In the genomic region with DNA sequence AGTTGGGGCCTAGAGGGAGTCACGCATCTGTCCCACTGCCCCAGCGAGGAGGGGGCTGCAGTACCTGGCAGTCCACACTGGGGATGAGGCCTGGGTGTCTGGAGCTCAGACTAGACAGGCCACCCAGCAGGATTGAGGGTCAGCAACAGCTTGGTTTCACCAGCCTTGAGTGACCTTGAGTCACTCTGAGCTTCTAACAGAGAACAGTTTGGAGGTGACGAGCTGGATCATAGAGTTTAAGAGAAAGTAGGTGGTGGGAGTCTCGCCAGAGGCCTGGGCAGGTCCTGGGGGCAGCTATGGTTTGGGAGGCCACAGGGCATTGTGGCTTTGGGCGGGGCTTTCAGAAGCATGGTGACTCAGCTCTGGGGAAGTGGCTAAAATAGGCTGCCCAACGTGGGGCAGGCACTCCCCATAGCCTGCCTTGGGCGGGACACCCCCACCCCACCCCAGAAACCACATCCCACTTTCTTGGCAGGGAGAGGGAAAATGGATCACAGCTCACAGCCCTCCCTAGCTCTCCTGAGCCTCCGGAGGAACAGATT, we compare ENCODE assay signal across 8 cellular contexts. TPM values are rescaled to one million over a fixed set of nuclear protein-coding genes. Genes with fewer than 3 reads are reported as not detected.
DNase-seq lines count a peak whose midpoint lies in the region; ATAC-seq and TF ChIP-seq lines count a peak whose summit lies in the region.

No MANE protein-coding gene starts in this region.

- H3K27ac ChIP-seq in hepatocyte (peak overlapping the region; percentile 74), stomach smooth muscle (ENCODE audit: low read length) (peak overlapping the region; percentile 89)

- no peak for TF ChIP-seq CTCF in hepatocyte (IDR thresholded peaks at IDR 0.05; ENCODE audit: poor library complexity)

- peaks cover 100% of the 10 kb centered on the region for H3K79me2 ChIP-seq in hepatocyte

- H3K9me2 ChIP-seq in hepatocyte (replicated peaks; ENCODE audit: insufficient read depth), result no peaks in the 10 kb centered on the region

- WGBS in hepatocyte (ENCODE audit: low lambda C conversion rate, missing lambda C conversion rate), result 74% methylated on average over 8 of the region's 8 CpGs

- H3K9me3 ChIP-seq in adipocyte (ENCODE audit: control insufficient read depth, low read length) (no peaks in the 10 kb centered on the region), hepatocyte (ENCODE audit: low read depth) (no peaks in the 10 kb centered on the region), stomach smooth muscle (ENCODE audit: control insufficient read depth in 2 of 2, low read length in 2 of 2) (no peaks in the 10 kb centered on the region)

- ATAC-seq in GM21447 (IDR thresholded peaks at IDR 0.05; ENCODE audit: unreplicated experiment) (peak; percentile 94), HG03575 (IDR thresholded peaks at IDR 0.05; ENCODE audit: extremely low read depth, insufficient number of reproducible peaks, low FRiP score, unreplicated experiment) (peak; percentile 59)

- H3K4me1 ChIP-seq in adipocyte (ENCODE audit: control insufficient read depth, insufficient read depth, low read length) (peaks cover 80% of the 10 kb centered on the region), hepatocyte (ENCODE audit: insufficient read depth) (peaks cover 54% of the 10 kb centered on the region), stomach smooth muscle (ENCODE audit: control insufficient read depth, insufficient read depth, low read length) (peaks cover 79% of the 10 kb centered on the region)

- H3K4me3 ChIP-seq in adipocyte (ENCODE audit: low read length) (peak overlapping the region; percentile 57), hepatocyte (no peak overlapping the region), stomach smooth muscle (ENCODE audit: low read length in 2 of 2) (peak overlapping the region; percentile 2 to 52)

- peaks cover 99% of the 10 kb centered on the region for H4K20me1 ChIP-seq in hepatocyte (ENCODE audit: insufficient read depth, poor library complexity, severe bottlenecking)

- H3K36me3 ChIP-seq in adipocyte (ENCODE audit: control insufficient read depth, insufficient read depth, low read length, severe bottlenecking) (peaks cover 2% of the 10 kb centered on the region), hepatocyte (replicated peaks; ENCODE audit: insufficient read depth, low read depth) (no peaks in the 10 kb centered on the region), stomach smooth muscle (ENCODE audit: control insufficient read depth in 2 of 2, insufficient read depth in 2 of 2, low read length in 2 of 2) (peaks cover under 1 to 2% of the 10 kb centered on the region in 2 donors)

- H2AFZ ChIP-seq in hepatocyte, result no peak overlapping the region

- DNase-seq in ELR (ENCODE audit: low read depth), result peak; percentile 99
- peak; percentile 91 for DNase-seq in adipocyte (ENCODE audit: low read depth)
- no peak for DNase-seq in hepatocyte (ENCODE audit: low spot score)
- no peak for DNase-seq in superior temporal gyrus (ENCODE audit: extremely low spot score)
- no peak for DNase-seq in stimulated activated CD4-positive, alpha-beta T cell treated with anti-CD3 and anti-CD28 coated beads, Interleukin-2, amount 100 ng/mL, for 48 hours

- peak overlapping the region; percentile 70 for H3K9ac ChIP-seq in adipocyte (ENCODE audit: low read length)
- H3K9ac ChIP-seq in stomach smooth muscle (ENCODE audit: low read length in 2 of 2), result peak overlapping the region; percentile 47 to 53

- H3K27me3 ChIP-seq in adipocyte (replicated peaks; ENCODE audit: control insufficient read depth, insufficient read depth, low read length) (no peaks in the 10 kb centered on the region), hepatocyte (no peaks in the 10 kb centered on the region), stomach smooth muscle (ENCODE audit: control insufficient read depth in 1 of 2, insufficient read depth in 2 of 2, low read length in 2 of 2) (no peaks in the 10 kb centered on the region)

- H3K4me2 ChIP-seq in hepatocyte, result peak overlapping the region; percentile 56

RNA-seq across cellular contexts. Expression of gene CDC42EP4, which starts 20.5 kb away (rescaled TPM):
- 61.2 and 62.4 TPM in 2 replicates for total RNA-seq in hepatocyte
- 74.5 and 82.7 TPM in 2 replicates for polyA plus RNA-seq in hepatocyte

RNA-seq across cellular contexts. Expression of gene CPSF4L, which starts 29.7 kb away (rescaled TPM):
- total RNA-seq in hepatocyte, result not detected in 2 replicates
- 0.34 TPM in 1 of 2 replicates, not detected in the other for polyA plus RNA-seq in hepatocyte

Comparison
In these comparisons a context has a peak if more than half of its experiments do, and no peak if none do; other contexts are left out.
1. DNase-seq: peak in ELR (single experiment) and adipocyte (single experiment); none in hepatocyte (single experiment), superior temporal gyrus (single experiment) and stimulated activated CD4-positive, alpha-beta T cell treated with anti-CD3 and anti-CD28 coated beads, Interleukin-2, amount 100 ng/mL, for 48 hours (0 of 2).